12 cellular contexts compared by ENCODE assay signal in the genomic region with DNA sequence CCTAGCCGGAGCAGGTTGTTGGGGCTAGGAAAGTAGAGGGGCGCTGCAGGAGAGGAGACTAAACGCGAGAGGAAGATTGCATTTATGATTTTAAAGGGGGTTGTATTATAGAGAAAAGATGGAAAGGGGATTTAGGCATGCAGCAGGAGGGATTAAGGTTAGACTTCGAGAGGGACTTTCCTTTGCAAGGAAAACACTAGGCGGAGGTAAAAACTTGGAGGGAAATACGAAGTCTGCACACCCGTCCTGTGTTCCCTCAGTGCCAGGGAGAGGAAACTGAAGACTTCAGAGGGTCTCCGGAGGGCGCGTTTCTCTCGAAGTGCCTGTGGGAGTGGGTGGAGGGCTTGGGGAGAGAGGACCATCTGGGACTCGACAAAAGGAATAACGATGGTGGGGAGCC. TPM values are rescaled to one million over a fixed set of nuclear protein-coding genes. Genes with fewer than 3 reads are reported as not detected.
A peak's percentile ranks its signal among the peaks of the same experiment; 100 is the strongest.
DNase-seq lines count a peak whose midpoint lies in the region; ATAC-seq, FAIRE-seq and TF ChIP-seq lines count a peak whose summit lies in the region.
"Had no signal": no experiment of that assay in that cellular context is flagged by ENCODE, and none has a peak within 500 bp of the region (broad histone marks: within the 10 kb centered on the region; RNA-seq: fewer than 3 reads in every experiment).

No MANE protein-coding gene starts in this region.

- no peak overlapping the region for H2BK120ac ChIP-seq in H1 (replicated peaks; ENCODE audit: low read depth, low read length)

- H3K18ac ChIP-seq in H1 (ENCODE audit: extremely low read depth, low read length): no peak overlapping the region; the same call in 1 of the 2 replicates

- H3K9me3 ChIP-seq in heart right ventricle: no peaks in the 10 kb centered on the region
- H3K9me3 ChIP-seq in H1 (ENCODE audit: insufficient read depth in 2 of 2, low read depth in 1 of 2, low read length in 1 of 2): no peaks in the 10 kb centered on the region
- H3K9me3 ChIP-seq: SJSA1 had no signal

- no peaks in the 10 kb centered on the region; the same call in 1 of the 2 replicates for H3K79me1 ChIP-seq in H1 (ENCODE audit: low read depth, low read length)

- no peak overlapping the region for H2AK5ac ChIP-seq in H1 (ENCODE audit: low read depth, low read length)

- CTCF ChIA-PET in H1 (lab: Charles Lee; ENCODE audit: partially characterized antibody): interaction anchor here (1.7 to 8.2 kb wide), 3 partner anchors 9 to 16 kb away, joined by 5 to 99 read pairs (median 48); no protein-coding TSS in a partner anchor

- TF ChIP-seq CTCF in heart right ventricle (IDR thresholded peaks at IDR 0.05): no peak
- TF ChIP-seq CTCF in H1 (IDR thresholded peaks at IDR 0.05; ENCODE audit: control extremely low read depth in 1 of 3, insufficient read depth in 1 of 3, low read depth in 1 of 3, low read length in 3 of 3): no peak
- no peak for TF ChIP-seq CTCF in nephron (IDR thresholded peaks at IDR 0.05; ENCODE audit: unreplicated experiment in 3 of 3)

- H3K23me2 ChIP-seq in H1 (ENCODE audit: low read depth, low read length): peaks cover 9% of the 10 kb centered on the region; the same call in 1 of the 2 replicates

- no peaks in the 10 kb centered on the region for H3K9me3 Mint-ChIP-seq in nephron

- ATAC-seq in heart right ventricle (no peak), left cardiac atrium (no peak), HG02642 (IDR thresholded peaks at IDR 0.05; ENCODE audit: poor library complexity, unreplicated experiment) (no peak), HG03280 (IDR thresholded peaks at IDR 0.05; ENCODE audit: unreplicated experiment) (no peak)

- H3K79me2 ChIP-seq in H1 (ENCODE audit: control insufficient read depth in 1 of 2, insufficient read depth in 2 of 2, low read length in 2 of 2): no peaks in the 10 kb centered on the region

- TF ChIP-seq EP300 in H1 (IDR thresholded peaks at IDR 0.05; ENCODE audit: borderline replicate concordance in 1 of 2, low read depth in 2 of 2, low read length in 2 of 2): no peak

- H3K27ac Mint-ChIP-seq in nephron: peak overlapping the region in 2 of 3 experiments; percentile 6 to 27

- H4K91ac ChIP-seq in H1 (replicated peaks; ENCODE audit: insufficient read length, low read length): no peak overlapping the region

- no peak overlapping the region for H2AFZ ChIP-seq in H1 (ENCODE audit: low read length)

- H3K9ac ChIP-seq in H1 (replicated peaks in 1 of 4; ENCODE audit: extremely low read depth in 1 of 4, low read depth in 3 of 4, low read length in 3 of 4): no peak overlapping the region

- no peak overlapping the region for H2BK5ac ChIP-seq in H1 (ENCODE audit: low read depth, low read length)

- intact Hi-C loops in heart right ventricle (cut with DNase I): loop anchor here in 1 of 10 donors (10.0 kb wide), 1 partner anchor 366 kb away; no protein-coding TSS in a partner anchor
- intact Hi-C loops in left cardiac atrium (cut with DNase I): no loop called here

- H3K36me3 ChIP-seq in heart right ventricle (no peaks in the 10 kb centered on the region), H1 (ENCODE audit: control insufficient read depth in 2 of 4, insufficient read depth in 4 of 4, low read length in 3 of 4) (no peaks in the 10 kb centered on the region), urinary bladder (ENCODE audit: insufficient read depth) (no peaks in the 10 kb centered on the region)
- H3K36me3 ChIP-seq: SJSA1 had no signal

- peaks cover 37% of the 10 kb centered on the region for H3K4me1 Mint-ChIP-seq in nephron

- H3K4me3 Mint-ChIP-seq in nephron: peak overlapping the region; percentile 72 to 85 (median 77)

- POLR2A ChIA-PET in H1 (lab: Charles Lee; ENCODE audit: partially characterized antibody): no interaction called here

- H3K23ac ChIP-seq in H1 (ENCODE audit: insufficient read length): no peak overlapping the region

- H4K8ac ChIP-seq in H1 (ENCODE audit: extremely low read depth, insufficient read depth, low read length): no peak overlapping the region

- peak overlapping the region in 9 of 10 donors; percentile 48 to 64 (median 60) for H3K4me3 ChIP-seq in heart right ventricle
- peak overlapping the region; percentile 42 to 88 (median 64) for H3K4me3 ChIP-seq in H1 (ENCODE audit: extremely low read depth in 1 of 4, insufficient read depth in 2 of 4, low read depth in 3 of 4, low read length in 4 of 4)
- peak overlapping the region; percentile 47 for H3K4me3 ChIP-seq in urinary bladder (ENCODE audit: low read depth, low read length)
- H3K4me3 ChIP-seq: SJSA1 had no signal

- peaks cover 0 to 42% (median 10%) of the 10 kb centered on the region in 9 donors for H3K4me1 ChIP-seq in heart right ventricle
- H3K4me1 ChIP-seq in H1 (replicated peaks in 1 of 4; ENCODE audit: control insufficient read depth in 3 of 4, insufficient read depth in 4 of 4, low read length in 3 of 4): peaks cover 0 to 26% (median 16%) of the 10 kb centered on the region in 4 experiments; a peak in 6 of 7 replicates
- H3K4me1 ChIP-seq in urinary bladder (ENCODE audit: insufficient read depth): no peaks in the 10 kb centered on the region
- H3K4me1 ChIP-seq: SJSA1 had no signal

- 19 to 22% methylated on average over 14 of the region's 14 CpGs for WGBS in heart right ventricle, 2 donors
- WGBS in H1 (ENCODE audit: extremely low coverage in 1 of 2, insufficient coverage in 1 of 2, insufficient read length in 1 of 2, insufficient replicate concordance in 2 of 2, low coverage in 1 of 2, low lambda C conversion rate in 2 of 2, missing lambda C conversion rate in 1 of 2), 2 experiments: 23 to 100% methylated on average over 2 to 14 of the region's 14 CpGs
- WGBS in urinary bladder: 24% methylated on average over 14 of the region's 14 CpGs

- peak overlapping the region; percentile 58 to 70 for H3K4me2 ChIP-seq in H1 (ENCODE audit: insufficient read depth in 1 of 2, low read depth in 2 of 2, low read length in 2 of 2)

- FAIRE-seq in H1 (lab: Jason Lieb, UNC): no peak

- H3K27me3 ChIP-seq in heart right ventricle: peaks cover 0 to 76% (median 25%) of the 10 kb centered on the region in 7 donors
- peaks cover 2 to 53% (median 42%) of the 10 kb centered on the region in 4 experiments for H3K27me3 ChIP-seq in H1 (replicated peaks in 1 of 4; ENCODE audit: control insufficient read depth in 3 of 4, extremely low read depth in 1 of 4, insufficient read depth in 3 of 4, low read length in 3 of 4)

- no peaks in the 10 kb centered on the region for H4K20me1 ChIP-seq in H1 (replicated peaks in 1 of 2; ENCODE audit: control insufficient read depth in 1 of 2, insufficient read depth in 2 of 2, low read length in 2 of 2)

- H3K36me3 Mint-ChIP-seq in nephron (ENCODE audit: low read depth): no peaks in the 10 kb centered on the region

- H2BK12ac ChIP-seq in H1 (ENCODE audit: low read depth, low read length): no peak overlapping the region

- peak overlapping the region in 1 of 10 donors; percentile 65 for H3K27ac ChIP-seq in heart right ventricle
- H3K27ac ChIP-seq in H1 (ENCODE audit: low read depth, low read length): no peak overlapping the region
- H3K27ac ChIP-seq in urinary bladder (ENCODE audit: low read depth): no peak overlapping the region
- H3K27ac ChIP-seq: SJSA1 had no signal

- H4K5ac ChIP-seq in H1 (ENCODE audit: insufficient read length, low read depth, low read length): no peak overlapping the region

- no peak for TF ChIP-seq RAD21 in H1 (IDR thresholded peaks at IDR 0.05 in 1 of 2, conservative IDR thresholded peaks at IDR 0.05 in 1 of 2; ENCODE audit: low read depth in 2 of 2, low read length in 2 of 2)

- no peak overlapping the region for H3K4ac ChIP-seq in H1 (replicated peaks; ENCODE audit: insufficient read length, low read depth, low read length)

- H3K14ac ChIP-seq in H1 (ENCODE audit: insufficient read length): no peak overlapping the region

- no peak for DNase-seq in heart right ventricle
- DNase-seq in left cardiac atrium: no peak
- DNase-seq in H1 (ENCODE audit: low read depth in 1 of 2, low spot score in 2 of 2): no peak
- no peak for DNase-seq in hypothalamus (lab: John Stamatoyannopoulos, UW)
- DNase-seq: activated effector memory CD4-positive, alpha-beta T cell treated with anti-CD3 and anti-CD28 coated beads, Interleukin-2, amount 50 U/mL, for 16 hours; stimulated activated CD8-positive, alpha-beta memory T cell treated with anti-CD3 and anti-CD28 coated beads, Interleukin-4, amount 100 ng/mL, for 48 hours had no signal

- peaks cover 45% of the 10 kb centered on the region for H3K27me3 Mint-ChIP-seq in nephron (ENCODE audit: low read depth)

- H3K56ac ChIP-seq in H1 (replicated peaks; ENCODE audit: insufficient read length, low read depth, low read length): no peak overlapping the region

- H2BK20ac ChIP-seq in H1 (ENCODE audit: low read length): no peak overlapping the region

- no peak overlapping the region for H2BK15ac ChIP-seq in H1 (ENCODE audit: low read length)

- no peak for TF ChIP-seq POLR2A in H1 (IDR thresholded peaks at IDR 0.05; ENCODE audit: control extremely low read depth in 1 of 2, low read depth in 2 of 2, low read length in 2 of 2)

RNA-seq across cellular contexts. Expression of a gene that starts 0.4 kb away (rescaled TPM):
- total RNA-seq in heart right ventricle (100 to 1,000 TPM in 3 of 10 donors, 10 to 100 TPM in 7; 39.4 to 378 (median 56.5) TPM), left cardiac atrium (100 to 1,000 TPM in 1 of 2 donors, 10 to 100 TPM in 1; 71.0 to 255 TPM), urinary bladder (1.6 TPM)
- polyA plus RNA-seq in heart right ventricle (100 to 1,000 TPM in 1 of 2 donors, 10 to 100 TPM in 1; 46.6 to 203 TPM), H1 (2011; rRNA removed) (5.8 and 6.1 TPM in 2 replicates), urinary bladder (2.5 TPM)
- total RNA-seq in H1 (2021; fragmentation: NEBNext Ultra II Directional; extraction: Animal tissue kit (Norgen Biotek cat#: 25700)): 8.1 and 13.1 TPM in 2 replicates
- 8.0 TPM for polyA plus RNA-seq in H1 (2011; cell fraction: cytosol; rRNA removed)
- polyA plus RNA-seq in H1 (2011; cell fraction: nucleus; rRNA removed): 5.1 TPM
- 8.9 to 10.7 TPM (median 10.3 TPM) in 4 replicates for polyA plus RNA-seq in H1 (2012, experiment 1 of 2)
- 7.3 TPM for polyA plus RNA-seq in H1 (2012, experiment 2 of 2)
- polyA plus RNA-seq in H1 (2013, experiment 1 of 2): 15.4 TPM
- 16.5 TPM for polyA plus RNA-seq in H1 (2013, experiment 2 of 2)
- 2.0 and 4.3 TPM in 2 replicates for polyA minus RNA-seq in H1 (2011; rRNA and poly(A)+ RNA removed)
- polyA minus RNA-seq in H1 (2011; cell fraction: cytosol; rRNA and poly(A)+ RNA removed): 6.1 TPM
- polyA minus RNA-seq in H1 (2011; cell fraction: nucleus; rRNA and poly(A)+ RNA removed): 4.7 TPM
- total RNA-seq: fibroblast of villous mesenchyme, SJSA1 had no signal

RNA-seq across cellular contexts. Expression of a gene that starts 39.5 kb away (rescaled TPM):
- total RNA-seq in heart right ventricle (1 to 10 TPM in 8 of 10 donors, under 1 TPM in 2; 0.79 to 8.1 (median 1.9) TPM), left cardiac atrium (1 to 10 TPM; 6.2 to 8.2 TPM), urinary bladder (4.4 TPM)
- polyA plus RNA-seq in heart right ventricle (1 to 10 TPM; 4.7 to 5.3 TPM), H1 (2011; rRNA removed) (1.8 and 2.3 TPM in 2 replicates), urinary bladder (11.0 TPM)
- 0.78 and 0.90 TPM in 2 replicates for total RNA-seq in H1 (2021; fragmentation: NEBNext Ultra II Directional; extraction: Animal tissue kit (Norgen Biotek cat#: 25700))
- 2.1 TPM for polyA plus RNA-seq in H1 (2011; cell fraction: cytosol; rRNA removed)
- polyA plus RNA-seq in H1 (2011; cell fraction: nucleus; rRNA removed): 3.6 TPM
- polyA plus RNA-seq in H1 (2012, experiment 1 of 2): 1.3 to 1.9 TPM (median 1.6 TPM) in 4 replicates
- 2.0 TPM for polyA plus RNA-seq in H1 (2012, experiment 2 of 2)
- polyA plus RNA-seq in H1 (2013, experiment 1 of 2): 0.43 TPM
- 0.44 TPM for polyA plus RNA-seq in H1 (2013, experiment 2 of 2)
- polyA minus RNA-seq in H1 (2011; rRNA and poly(A)+ RNA removed): 3.6 and 6.5 TPM in 2 replicates
- 0.51 TPM for polyA minus RNA-seq in H1 (2011; cell fraction: cytosol; rRNA and poly(A)+ RNA removed)
- polyA minus RNA-seq in H1 (2011; cell fraction: nucleus; rRNA and poly(A)+ RNA removed): 1.4 TPM
- total RNA-seq: fibroblast of villous mesenchyme, SJSA1 had no signal

RNA-seq across cellular contexts. Expression of a gene that starts 45.8 kb away (rescaled TPM):
- total RNA-seq in heart right ventricle: not detected
- not detected for polyA plus RNA-seq in heart right ventricle
- not detected for total RNA-seq in left cardiac atrium
- total RNA-seq in H1 (2021; fragmentation: NEBNext Ultra II Directional; extraction: Animal tissue kit (Norgen Biotek cat#: 25700)): not detected in 2 replicates
- polyA plus RNA-seq in H1 (2011; rRNA removed): not detected in 2 replicates
- not detected for polyA plus RNA-seq in H1 (2011; cell fraction: cytosol; rRNA removed)
- not detected for polyA plus RNA-seq in H1 (2011; cell fraction: nucleus; rRNA removed)
- polyA plus RNA-seq in H1 (2012, experiment 1 of 2): not detected in 4 replicates
- not detected for polyA plus RNA-seq in H1 (2012, experiment 2 of 2)
- polyA plus RNA-seq in H1 (2013, experiment 1 of 2): not detected
- polyA plus RNA-seq in H1 (2013, experiment 2 of 2): not detected
- polyA minus RNA-seq in H1 (2011; rRNA and poly(A)+ RNA removed): not detected in 2 replicates
- polyA minus RNA-seq in H1 (2011; cell fraction: cytosol; rRNA and poly(A)+ RNA removed): not detected
- not detected for polyA minus RNA-seq in H1 (2011; cell fraction: nucleus; rRNA and poly(A)+ RNA removed)
- not detected for total RNA-seq in urinary bladder
- polyA plus RNA-seq in urinary bladder: not detected
- total RNA-seq: fibroblast of villous mesenchyme, SJSA1 had no signal

RNA-seq across cellular contexts. Expression of a gene that starts 59.3 kb away (rescaled TPM):
- total RNA-seq in heart right ventricle (not detected), left cardiac atrium (not detected), urinary bladder (not detected)
- polyA plus RNA-seq in heart right ventricle (not detected), H1 (2011; rRNA removed) (not detected in 2 replicates), urinary bladder (not detected)
- not detected in 2 replicates for total RNA-seq in H1 (2021; fragmentation: NEBNext Ultra II Directional; extraction: Animal tissue kit (Norgen Biotek cat#: 25700))
- polyA plus RNA-seq in H1 (2011; cell fraction: cytosol; rRNA removed): not detected
- polyA plus RNA-seq in H1 (2011; cell fraction: nucleus; rRNA removed): not detected
- not detected in 4 replicates for polyA plus RNA-seq in H1 (2012, experiment 1 of 2)
- polyA plus RNA-seq in H1 (2012, experiment 2 of 2): not detected
- polyA plus RNA-seq in H1 (2013, experiment 1 of 2): not detected
- not detected for polyA plus RNA-seq in H1 (2013, experiment 2 of 2)
- polyA minus RNA-seq in H1 (2011; rRNA and poly(A)+ RNA removed): not detected in 2 replicates
- polyA minus RNA-seq in H1 (2011; cell fraction: cytosol; rRNA and poly(A)+ RNA removed): not detected
- not detected for polyA minus RNA-seq in H1 (2011; cell fraction: nucleus; rRNA and poly(A)+ RNA removed)
- total RNA-seq: fibroblast of villous mesenchyme, SJSA1 had no signal
